In genomic region chr16:2008631-2009301, GRCh38 we compare ENCODE assay signal across 6 cellular contexts. TPM values are rescaled to one million over a fixed set of nuclear protein-coding genes. Genes with fewer than 3 reads are reported as not detected.
DNase-seq lines count a peak whose midpoint lies in the region; ATAC-seq and TF ChIP-seq lines count a peak whose summit lies in the region.

No MANE protein-coding gene starts in this region.

- peaks cover 28 to 58% of the 10 kb centered on the region in 2 experiments for H3K4me1 ChIP-seq in HCT116 (ENCODE audit: control insufficient read depth in 1 of 2, insufficient read depth in 2 of 2, low read length in 2 of 2)
- H3K4me1 ChIP-seq in right atrium auricular region: peaks cover 0 to 63% of the 10 kb centered on the region in 2 donors
- H3K4me1 ChIP-seq in tibial artery: peaks cover 0 to 59% (median 58%) of the 10 kb centered on the region in 4 donors

- H3K27me3 ChIP-seq in HCT116 (ENCODE audit: insufficient read depth, low read length) (no peaks in the 10 kb centered on the region), right atrium auricular region (no peaks in the 10 kb centered on the region), tibial artery (no peaks in the 10 kb centered on the region)

- H3K27ac ChIP-seq in HCT116 (ENCODE audit: low read depth, low read length) (peak overlapping the region; percentile 92), SK-N-MC (peak overlapping the region; percentile 54), right atrium auricular region (peak overlapping the region; percentile 84 to 91), tibial artery (peak overlapping the region; percentile 76 to 84)

- DNase-seq in HCT116 (ENCODE audit: low read depth, low spot score): no peak
- DNase-seq in SK-N-MC (ENCODE audit: low read depth, low spot score): no peak
- no peak for DNase-seq in right atrium auricular region (ENCODE audit: low spot score)
- DNase-seq in tibial artery: no peak
- no peak for DNase-seq in middle frontal gyrus (ENCODE audit: extremely low spot score, low spot score)

- intact Hi-C loops in HCT116 (cut with micrococcal nuclease) (no loop called here), tibial artery (cut with DNase I; ENCODE audit: low total_unique reads) (no loop called here)

- no peaks in the 10 kb centered on the region for H3K9me3 ChIP-seq in HCT116 (ENCODE audit: control insufficient read depth in 1 of 2, insufficient read depth in 1 of 2, low read depth in 1 of 2, low read length in 2 of 2)
- no peaks in the 10 kb centered on the region for H3K9me3 ChIP-seq in SK-N-MC (ENCODE audit: low read depth, low read length)
- no peaks in the 10 kb centered on the region for H3K9me3 ChIP-seq in right atrium auricular region
- no peaks in the 10 kb centered on the region for H3K9me3 ChIP-seq in tibial artery

- no peak for TF ChIP-seq RAD21 in HCT116 (IDR thresholded peaks at IDR 0.05; ENCODE audit: low read depth)

- TF ChIP-seq POLR2A in HCT116 (IDR thresholded peaks at IDR 0.05; ENCODE audit: borderline replicate concordance, extremely low read depth, insufficient read depth, insufficient read length): no peak

- peaks cover 65% of the 10 kb centered on the region for H3K79me2 ChIP-seq in HCT116 (ENCODE audit: insufficient read depth, low read length)

- H3K9ac ChIP-seq in HCT116 (ENCODE audit: low read length) (peak overlapping the region; percentile 97), SK-N-MC (ENCODE audit: insufficient read length) (peak overlapping the region; percentile 98)

- H2AFZ ChIP-seq in HCT116 (ENCODE audit: low read depth, low read length, poor library complexity, severe bottlenecking): no peak overlapping the region

- CTCF ChIA-PET in HCT116 (lab: Charles Lee): interaction anchor here (1.2 kb wide), 1 partner anchor 132 kb away, joined by 5 read pairs; no protein-coding TSS in a partner anchor

- peak overlapping the region; percentile 79 to 87 for H3K4me3 ChIP-seq in HCT116 (replicated peaks in 1 of 2; ENCODE audit: low read depth in 1 of 2, low read length in 2 of 2)
- H3K4me3 ChIP-seq in SK-N-MC: peak overlapping the region; percentile 96
- H3K4me3 ChIP-seq in right atrium auricular region: peak overlapping the region; percentile 92 to 99
- peak overlapping the region; percentile 90 to 99 for H3K4me3 ChIP-seq in tibial artery

- H3K36me3 ChIP-seq in HCT116 (ENCODE audit: control insufficient read depth in 1 of 2, insufficient read depth in 2 of 2, low read length in 2 of 2) (0 out of 4 replicates have a peak, but pooled peaks cover 0 to 7% of the 10 kb centered on the region in 2 experiments), SK-N-MC (ENCODE audit: insufficient read depth, low read length) (peaks cover 9% of the 10 kb centered on the region; the same call in 1 of the 2 replicates), right atrium auricular region (no peaks in the 10 kb centered on the region), tibial artery (peaks cover 0 to 6% (median 0%) of the 10 kb centered on the region in 3 donors)

- RAD21 ChIA-PET in HCT116 (lab: Charles Lee; ENCODE audit: low non-redundant PET in 1 of 2, low total read pairs in 2 of 2, uncharacterized antibody in 2 of 2, unreplicated experiment in 2 of 2): interaction anchor here in 1 of 2 experiments (0.6 kb wide), 1 partner anchor 51 kb away, joined by 4 read pairs; no protein-coding TSS in a partner anchor

- TF ChIP-seq CTCF in HCT116 (IDR thresholded peaks at IDR 0.05 in 2 of 3, conservative IDR thresholded peaks at IDR 0.05 in 1 of 3; ENCODE audit: borderline replicate concordance in 1 of 3, insufficient read depth in 1 of 3, low read depth in 2 of 3, low read length in 2 of 3) (no peak), right atrium auricular region (IDR thresholded peaks at IDR 0.05) (no peak), tibial artery (IDR thresholded peaks at IDR 0.05) (no peak)

- BruUV-seq in HCT116 (replicated peaks; lab: Mats Ljungman, UMichigan): no TSS peak

- peaks cover 9% of the 10 kb centered on the region; the same call in 1 of the 2 replicates for H4K20me1 ChIP-seq in HCT116 (ENCODE audit: insufficient read depth)

- POLR2A ChIA-PET in HCT116 (lab: Charles Lee): interaction anchor here (1.0 to 1.4 kb wide), 2 partner anchors 11 kb away, joined by 3 read pairs; partner anchors contain the start of gene NPW

- ATAC-seq in HCT116: no peak
- no peak for ATAC-seq in HG02970 (IDR thresholded peaks at IDR 0.05; ENCODE audit: low FRiP score, unreplicated experiment)

- no peaks in the 10 kb centered on the region for H3K9me2 ChIP-seq in HCT116 (ENCODE audit: insufficient read depth)

- H3K4me2 ChIP-seq in HCT116 (ENCODE audit: low read length): peak overlapping the region; percentile 92

TF ChIP-seq in HCT116, 20 proteins besides CTCF, POLR2A, EP300 and RAD21:
- TF ChIP-seq, protein P1, sequence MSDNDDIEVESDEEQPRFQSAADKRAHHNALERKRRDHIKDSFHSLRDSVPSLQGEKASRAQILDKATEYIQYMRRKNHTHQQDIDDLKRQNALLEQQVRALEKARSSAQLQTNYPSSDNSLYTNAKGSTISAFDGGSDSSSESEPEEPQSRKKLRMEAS (IDR thresholded peaks at IDR 0.05): peak; percentile 42
- TF ChIP-seq FOSL1 (IDR thresholded peaks at IDR 0.05; ENCODE audit: low read depth): no peak

RNA-seq across cellular contexts. Expression of gene ZNF598, which starts 0.9 kb away (rescaled TPM):
- total RNA-seq in HCT116 (2021; ENCODE audit: unreplicated experiment): 57.4 TPM
- 32.0 and 33.0 TPM in 2 replicates for polyA plus RNA-seq in HCT116 (2012)
- 10 to 100 TPM; 11.4 to 19.9 TPM for total RNA-seq in right atrium auricular region

RNA-seq across cellular contexts. Expression of gene NPW, which starts 10.8 kb away (rescaled TPM):
- total RNA-seq in HCT116 (2021; ENCODE audit: unreplicated experiment): 226 TPM
- polyA plus RNA-seq in HCT116 (2012): 110 and 125 TPM in 2 replicates
- total RNA-seq in right atrium auricular region: not detected

RNA-seq across cellular contexts. Expression of gene NHERF2, which starts 17.9 kb away (rescaled TPM):
- 58.4 TPM for total RNA-seq in HCT116 (2021; ENCODE audit: unreplicated experiment)
- polyA plus RNA-seq in HCT116 (2012): 45.9 and 52.4 TPM in 2 replicates
- total RNA-seq in right atrium auricular region: 100 to 1,000 TPM; 187 to 213 TPM

RNA-seq across cellular contexts. Expression of gene SYNGR3, which starts 19.0 kb away (rescaled TPM):
- total RNA-seq in HCT116 (2021; ENCODE audit: unreplicated experiment) (11.5 TPM), right atrium auricular region (1 to 10 TPM in 1 of 2 donors, under 1 TPM in 1; 0.52 to 2.1 TPM)
- polyA plus RNA-seq in HCT116 (2012): 9.1 and 9.9 TPM in 2 replicates

RNA-seq across cellular contexts. Expression of gene GFER, which starts 24.8 kb away (rescaled TPM):
- total RNA-seq in HCT116 (2021; ENCODE audit: unreplicated experiment) (47.3 TPM), right atrium auricular region (10 to 100 TPM; 11.9 to 12.6 TPM)
- polyA plus RNA-seq in HCT116 (2012): 54.3 and 65.9 TPM in 2 replicates

Comparison
In these comparisons a context has a peak if more than half of its experiments do, and no peak if none do; other contexts are left out.
1. RNA of gene NPW, which starts 10.8 kb away (total RNA-seq): 226 TPM in HCT116 (single experiment); not detected in right atrium auricular region; every median in the first group is over 100 times any median in the second.
2. Peak in every context shown above with its lines, with median percentiles within 50 percentile points of each other: H3K27ac ChIP-seq and H3K4me3 ChIP-seq.